In the genomic region with DNA sequence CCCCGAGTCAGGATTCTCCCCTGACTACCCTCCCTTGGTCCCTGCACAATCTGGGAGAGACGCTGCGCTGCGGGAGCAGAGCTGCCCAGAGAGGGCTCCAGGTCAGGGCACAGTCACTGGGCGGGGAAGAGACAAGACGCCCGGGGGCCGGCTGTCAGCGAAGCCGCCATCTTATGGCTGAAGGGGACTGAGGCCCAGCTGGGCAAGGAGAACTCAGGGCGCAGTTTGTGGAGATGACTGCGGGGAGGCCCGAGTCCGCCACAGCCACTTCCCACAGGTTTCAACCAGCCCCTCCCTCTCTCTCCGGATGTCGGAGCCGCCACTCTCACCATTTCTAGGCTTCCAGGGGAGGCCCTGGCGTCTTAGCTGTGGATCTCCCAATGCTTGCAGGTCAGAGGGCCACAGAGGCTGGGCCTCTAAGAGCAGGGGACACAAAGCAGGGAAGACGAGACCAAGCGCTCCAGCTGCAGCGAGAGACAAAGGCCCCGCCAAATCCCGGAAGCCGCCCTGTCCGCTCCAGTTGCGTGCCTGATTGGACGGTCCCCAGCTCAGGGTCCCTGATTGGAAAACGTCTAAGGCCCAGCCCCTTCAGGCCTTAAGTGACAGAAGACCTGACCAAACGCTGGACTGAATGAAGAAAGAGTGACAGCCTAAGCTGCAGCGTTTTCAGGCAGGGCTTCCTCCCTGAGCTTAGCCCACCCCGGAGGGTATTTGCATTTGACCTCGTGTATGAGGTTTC, we compare ENCODE assay signal across 8 cellular contexts. TPM values are rescaled to one million over a fixed set of nuclear protein-coding genes. Genes with fewer than 3 reads are reported as not detected.
A peak's percentile ranks its signal among the peaks of the same experiment; 100 is the strongest.
DNase-seq lines count a peak whose midpoint lies in the region; ATAC-seq, FAIRE-seq and TF ChIP-seq lines count a peak whose summit lies in the region.

A gene (minus strand): TSS at position 484 of the 739 bp plus-strand sequence. CDS start 152 bp downstream, at position 332.

- H3K4me3 ChIP-seq in A673 (ENCODE audit: low read depth, low read length, poor library complexity, severe bottlenecking) (peak within 1 kb of the TSS; percentile 80), WI38 (ENCODE audit: low read depth, low read length) (peak within 1 kb of the TSS; percentile 79), cardiac fibroblast (replicated peaks in 1 of 2; ENCODE audit: low read depth in 2 of 2, low read length in 2 of 2) (peak within 1 kb of the TSS; percentile 62 to 78), small intestine (ENCODE audit: low read depth in 1 of 2, low read length in 2 of 2) (peak within 1 kb of the TSS; percentile 72 to 80)

- H3K27me3 ChIP-seq in A673 (replicated peaks; ENCODE audit: insufficient read depth, low read depth, low read length, poor library complexity) = no peaks in the 10 kb centered on the region
- H3K27me3 ChIP-seq in small intestine (ENCODE audit: control insufficient read depth in 2 of 2, insufficient read depth in 2 of 2, low read length in 2 of 2) = no peaks in the 10 kb centered on the region

- FAIRE-seq in small intestine (lab: Jason Lieb, UNC) = peak; percentile 51

- peak; percentile 97 for DNase-seq in A673 (ENCODE audit: low spot score)
- DNase-seq in NCI-H2227 treated with DMSO at 0.1 percent for 48 hours (lab: John Stamatoyannopoulos, UW) = peak; percentile 80
- DNase-seq in cardiac fibroblast (ENCODE audit: low read depth in 2 of 2) = peak; percentile 98 to 99
- DNase-seq in iPS-NIHi7 (ENCODE audit: extremely low spot score) = peak; percentile 97
- peak; percentile 98 for DNase-seq in small intestine

- H3K9me3 ChIP-seq in A673 (ENCODE audit: low read depth, low read length, poor library complexity, severe bottlenecking) = peaks cover 30% of the 10 kb centered on the region
- H3K9me3 ChIP-seq in small intestine (ENCODE audit: control insufficient read depth, low read depth) = no peaks in the 10 kb centered on the region

- peak within 1 kb of the TSS; percentile 82 for H3K27ac ChIP-seq in A673 (ENCODE audit: low read depth, low read length, poor library complexity, severe bottlenecking)
- peak within 1 kb of the TSS; percentile 75 to 82 for H3K27ac ChIP-seq in small intestine (ENCODE audit: low read depth in 1 of 2, low read length in 1 of 2)

- intact Hi-C loops in A673 (cut with micrococcal nuclease; ENCODE audit: unreplicated experiment) = no loop called here

- CTCF ChIA-PET in A673 (lab: Charles Lee) = no interaction called here

- no peaks in the 10 kb centered on the region for H3K4me1 ChIP-seq in A673 (ENCODE audit: insufficient read depth, low read length, poor library complexity, severe bottlenecking)
- no peaks in the 10 kb centered on the region for H3K4me1 ChIP-seq in small intestine (ENCODE audit: control insufficient read depth in 2 of 2, insufficient read depth in 1 of 2, low read depth in 1 of 2, low read length in 1 of 2)

- TF ChIP-seq CTCF in A673 (conservative IDR thresholded peaks at IDR 0.05; ENCODE audit: low read depth, low read length) (no peak), WI38 (IDR thresholded peaks at IDR 0.05; ENCODE audit: low read depth, low read length) (no peak), cardiac fibroblast (IDR thresholded peaks at IDR 0.05; ENCODE audit: low read depth, low read length) (no peak)

- no TSS peak for BruUV-seq in A673 (replicated peaks; lab: Mats Ljungman, UMichigan)

- ATAC-seq in GM18868 (IDR thresholded peaks at IDR 0.05; ENCODE audit: unreplicated experiment) = peak; percentile 100
- ATAC-seq in HG03103 (IDR thresholded peaks at IDR 0.05; ENCODE audit: low read depth, unreplicated experiment) = peak; percentile 95

- 0% methylated on average over 32 of the region's 32 CpGs for WGBS in small intestine, 3 donors

- H3K36me3 ChIP-seq in A673 (ENCODE audit: insufficient read depth, low read length, poor library complexity, severe bottlenecking) = peaks cover 34% of the 10 kb centered on the region
- peaks cover 0 to 2% of the 10 kb centered on the region in 2 donors for H3K36me3 ChIP-seq in small intestine (ENCODE audit: control insufficient read depth in 2 of 2, insufficient read depth in 2 of 2, low read length in 2 of 2)

- POLR2A ChIA-PET in A673 (lab: Charles Lee; ENCODE audit: low non-redundant PET) = no interaction called here

RNA-seq across cellular contexts. Expression of the gene that starts here (rescaled TPM):
- total RNA-seq in A673 (2021) = 19.0 and 21.0 TPM in 2 replicates
- polyA plus RNA-seq in small intestine = 1 to 10 TPM in 1 of 3 donors, under 1 TPM in 1, not detected in 1; 0.27 to 1.1 TPM

Comparison
In these comparisons a context has a peak if more than half of its experiments do, and no peak if none do; other contexts are left out.
1. Peak in every context shown above with its lines: DNase-seq, ATAC-seq, H3K4me3 ChIP-seq and H3K27ac ChIP-seq.